28 cellular contexts compared by ENCODE assay signal in genomic region chr4:167802463-167803212, GRCh38.
"Had no signal": no experiment of that assay in that cellular context is flagged by ENCODE, and none has a peak within 500 bp of the region (broad histone marks: within the 10 kb centered on the region; RNA-seq: fewer than 3 reads in every experiment).

No MANE protein-coding gene starts in this region.

- H3K27me3 Mint-ChIP-seq: naive thymus-derived CD8-positive, alpha-beta T cell; stimulated activated naive CD8-positive, alpha-beta T cell treated with anti-CD3 and anti-CD28 coated beads, Interleukin-15, Interleukin-2, amounts not matched to agents 100 ng/mL and 50 ng/mL, for 24 hours had no signal

- H3K36me3 ChIP-seq: heart right ventricle, left lung, lower lobe of right lung, pancreas, prostate gland, spleen, suprapubic skin, thoracic aorta, tibial artery, uterus had no signal

- H3K27ac ChIP-seq: heart right ventricle, left lung, lower lobe of right lung, pancreas, prostate gland, skin epidermis, spleen, suprapubic skin, thoracic aorta, tibial artery, uterus had no signal

- H3K27me3 ChIP-seq: heart right ventricle, left lung, pancreas, spleen, suprapubic skin, tibial artery, uterus had no signal

- H3K9me3 ChIP-seq: heart right ventricle, left lung, lower lobe of right lung, pancreas, prostate gland, spleen, suprapubic skin, thoracic aorta, tibial artery, uterus had no signal

- H3K4me1 ChIP-seq: heart right ventricle, left lung, lower lobe of right lung, pancreas, prostate gland, spleen, suprapubic skin, tibial artery, uterus had no signal

- DNase-seq: heart right ventricle; hippocampal formation; kidney glomerular epithelial cell; left cardiac atrium; left lung; lower lobe of right lung; mammary epithelial cell; mesenchymal stem cell; naive thymus-derived CD8-positive, alpha-beta T cell; nucleus accumbens; pancreas; posterior cingulate gyrus; retina; right cardiac atrium; spleen; stimulated activated CD4-positive, alpha-beta T cell treated with anti-CD3 and anti-CD28 coated beads, Interleukin-4, amount 100 ng/mL, for 24 hours; stimulated activated naive CD4-positive, alpha-beta T cell; tibial artery; trophoblast cell; uterus had no signal

- H3K4me3 ChIP-seq: heart right ventricle, left lung, lower lobe of right lung, pancreas, prostate gland, skin epidermis, spleen, suprapubic skin, thoracic aorta, tibial artery, uterus had no signal

- H3K27ac Mint-ChIP-seq: naive thymus-derived CD8-positive, alpha-beta T cell; stimulated activated effector memory CD8-positive, alpha-beta T cell treated with anti-CD3 and anti-CD28 coated beads, Interleukin-12 subunit alpha, Interleukin-12 subunit beta, amount 100 ng/mL, for 72 hours; stimulated activated naive CD8-positive, alpha-beta T cell treated with anti-CD3 and anti-CD28 coated beads, Interleukin-15, Interleukin-2, amounts not matched to agents 100 ng/mL and 50 ng/mL, for 24 hours had no signal

- ATAC-seq: heart right ventricle; left cardiac atrium; left lung; lower lobe of right lung; naive thymus-derived CD8-positive, alpha-beta T cell; pancreas; right cardiac atrium; sciatic nerve; stimulated activated effector memory CD8-positive, alpha-beta T cell treated with anti-CD3 and anti-CD28 coated beads, Interleukin-12 subunit alpha, Interleukin-12 subunit beta, amount 100 ng/mL, for 72 hours had no signal

- H3K4me1 Mint-ChIP-seq: naive thymus-derived CD8-positive, alpha-beta T cell; stimulated activated effector memory CD8-positive, alpha-beta T cell treated with anti-CD3 and anti-CD28 coated beads, Interleukin-12 subunit alpha, Interleukin-12 subunit beta, amount 100 ng/mL, for 72 hours had no signal

- H3K36me3 Mint-ChIP-seq: naive thymus-derived CD8-positive, alpha-beta T cell; stimulated activated effector memory CD8-positive, alpha-beta T cell treated with anti-CD3 and anti-CD28 coated beads, Interleukin-12 subunit alpha, Interleukin-12 subunit beta, amount 100 ng/mL, for 72 hours had no signal

- FAIRE-seq: keratinocyte, pancreas had no signal

- H3K4me3 Mint-ChIP-seq: naive thymus-derived CD8-positive, alpha-beta T cell; stimulated activated effector memory CD8-positive, alpha-beta T cell treated with anti-CD3 and anti-CD28 coated beads, Interleukin-12 subunit alpha, Interleukin-12 subunit beta, amount 100 ng/mL, for 72 hours; stimulated activated naive CD8-positive, alpha-beta T cell treated with anti-CD3 and anti-CD28 coated beads, Interleukin-15, Interleukin-2, amounts not matched to agents 100 ng/mL and 50 ng/mL, for 24 hours had no signal
